In genomic region chr7:37753398-37753797, GRCh38 we compare ENCODE assay signal across 1 cellular context.
TF ChIP-seq lines count a peak whose summit lies in the region.

No MANE protein-coding gene starts in this region.

TF ChIP-seq in A549, 52 proteins besides CTCF, POLR2A, EP300 and RAD21 (continued from another document):
- no peak for TF ChIP-seq REST (IDR thresholded peaks at IDR 0.05)
- TF ChIP-seq HOXA7 (CRISPR knock-in tag; IDR thresholded peaks at IDR 0.05), result no peak
- TF ChIP-seq NFE2L2 (conservative IDR thresholded peaks at IDR 0.05; ENCODE audit: low read length), result no peak
- TF ChIP-seq KDM1A (IDR thresholded peaks at IDR 0.05; ENCODE audit: low read depth), result no peak
- TF ChIP-seq, protein P1, sequence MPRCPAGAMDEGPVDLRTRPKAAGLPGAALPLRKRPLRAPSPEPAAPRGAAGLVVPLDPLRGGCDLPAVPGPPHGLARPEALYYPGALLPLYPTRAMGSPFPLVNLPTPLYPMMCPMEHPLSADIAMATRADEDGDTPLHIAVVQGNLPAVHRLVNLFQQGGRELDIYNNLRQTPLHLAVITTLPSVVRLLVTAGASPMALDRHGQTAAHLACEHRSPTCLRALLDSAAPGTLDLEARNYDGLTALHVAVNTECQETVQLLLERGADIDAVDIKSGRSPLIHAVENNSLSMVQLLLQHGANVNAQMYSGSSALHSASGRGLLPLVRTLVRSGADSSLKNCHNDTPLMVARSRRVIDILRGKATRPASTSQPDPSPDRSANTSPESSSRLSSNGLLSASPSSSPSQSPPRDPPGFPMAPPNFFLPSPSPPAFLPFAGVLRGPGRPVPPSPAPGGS (IDR thresholded peaks at IDR 0.05), result no peak
- no peak for TF ChIP-seq CHD4 (IDR thresholded peaks at IDR 0.05; ENCODE audit: borderline replicate concordance)
- TF ChIP-seq CBX2 (IDR thresholded peaks at IDR 0.05; ENCODE audit: borderline replicate concordance, low read depth), result no peak
- no peak for TF ChIP-seq E2F6 (IDR thresholded peaks at IDR 0.05; ENCODE audit: borderline replicate concordance, low read depth)
- no peak for TF ChIP-seq SREBF2 (IDR thresholded peaks at IDR 0.05)
- TF ChIP-seq NR3C1 (IDR thresholded peaks at IDR 0.05), result no peak
- TF ChIP-seq EHF (CRISPR knock-in tag; IDR thresholded peaks at IDR 0.05), result no peak
- no peak for TF ChIP-seq RFX5 (IDR thresholded peaks at IDR 0.05)
- TF ChIP-seq ZSCAN20 (CRISPR knock-in tag; IDR thresholded peaks at IDR 0.05), result no peak
- TF ChIP-seq CEBPB (IDR thresholded peaks at IDR 0.05), result no peak
- TF ChIP-seq MAFK (IDR thresholded peaks at IDR 0.05; ENCODE audit: partially characterized antibody), result no peak
